In the genomic region with DNA sequence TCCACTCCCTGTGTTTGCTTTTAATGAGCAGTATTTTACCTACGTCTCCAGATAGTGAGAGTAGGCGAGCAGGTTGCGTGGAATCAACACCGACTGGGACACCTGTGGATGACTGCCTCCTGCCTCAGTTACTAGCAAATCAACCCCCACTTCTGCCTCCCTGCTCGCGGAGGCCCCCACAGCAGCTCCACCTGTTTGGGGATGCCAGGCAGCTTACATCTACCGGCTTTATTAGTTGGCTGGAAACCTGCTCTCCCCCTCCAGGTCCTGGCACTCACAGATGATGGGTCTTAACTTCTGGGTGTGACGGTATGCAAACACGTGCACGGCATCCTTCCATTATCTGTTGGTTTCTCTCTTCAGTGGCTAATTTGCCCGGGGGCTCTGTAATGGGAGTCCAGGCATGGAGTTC, we compare ENCODE assay signal across 21 cellular contexts.
DNase-seq lines count a peak whose midpoint lies in the region; ATAC-seq and TF ChIP-seq lines count a peak whose summit lies in the region.
"Had no signal": no experiment of that assay in that cellular context is flagged by ENCODE, and none has a peak within 500 bp of the region (broad histone marks: within the 10 kb centered on the region; RNA-seq: fewer than 3 reads in every experiment).

No MANE protein-coding gene starts in this region.

- H2AFZ ChIP-seq in mammary epithelial cell (ENCODE audit: low read depth, low read length) (peak overlapping the region; percentile 17), Karpas-422 (ENCODE audit: low read length) (no peak overlapping the region)

- H3K36me3 ChIP-seq in left ventricle myocardium inferior (no peaks in the 10 kb centered on the region), heart right ventricle (no peaks in the 10 kb centered on the region), mammary epithelial cell (ENCODE audit: insufficient read depth, low read length) (no peaks in the 10 kb centered on the region), right lobe of liver (no peaks in the 10 kb centered on the region), Karpas-422 (ENCODE audit: insufficient read depth, low read length) (no peaks in the 10 kb centered on the region)
- H3K36me3 ChIP-seq: esophagus muscularis mucosa, stomach, uterus, WERI-Rb-1 had no signal

- in situ Hi-C loops in mammary epithelial cell (cut with MboI; ENCODE audit: low sequenced_read_pairs in 2 of 2) = loop anchor here in 1 of 2 donors (10.0 kb wide), 1 partner anchor 316 kb away; no protein-coding TSS in a partner anchor

- H3K9me3 Mint-ChIP-seq in activated CD8-positive, alpha-beta memory T cell treated with anti-CD3 and anti-CD28 coated beads, Interleukin-2, amount 10 ng/mL, durations not matched to agents 7 days and 5 days (ENCODE audit: low read depth) = no peaks in the 10 kb centered on the region
- H3K9me3 Mint-ChIP-seq: activated CD4-positive, alpha-beta memory T cell treated with anti-CD3 and anti-CD28 coated beads, Interleukin-2, amount 10 ng/mL, durations not matched to agents 7 days and 5 days; activated naive CD4-positive, alpha-beta T cell treated with anti-CD3 and anti-CD28 coated beads, Interleukin-2, amount 50 U/mL, for 72 hours; activated T-cell treated with anti-CD3 and anti-CD28 coated beads, Interleukin-2, amount 50 U/mL, for 4 hours; CD4-positive, alpha-beta T cell had no signal

- no peak for TF ChIP-seq CTCF in left ventricle myocardium inferior (IDR thresholded peaks at IDR 0.05; ENCODE audit: borderline replicate concordance)
- no peak for TF ChIP-seq CTCF in heart right ventricle (IDR thresholded peaks at IDR 0.05)
- no peak for TF ChIP-seq CTCF in mammary epithelial cell (conservative IDR thresholded peaks at IDR 0.05 in 1 of 2, IDR thresholded peaks at IDR 0.05 in 1 of 2; ENCODE audit: extremely low read depth in 1 of 2, insufficient read depth in 1 of 2, low read depth in 1 of 2, low read length in 2 of 2)
- no peak for TF ChIP-seq CTCF in right lobe of liver (IDR thresholded peaks at IDR 0.05)

- H3K27me3 Mint-ChIP-seq in activated CD8-positive, alpha-beta memory T cell treated with anti-CD3 and anti-CD28 coated beads, Interleukin-2, amount 10 ng/mL, durations not matched to agents 7 days and 5 days = peaks cover 17% of the 10 kb centered on the region

- no peaks in the 10 kb centered on the region for H3K9me3 ChIP-seq in left ventricle myocardium inferior (replicated peaks)
- no peaks in the 10 kb centered on the region for H3K9me3 ChIP-seq in heart right ventricle
- H3K9me3 ChIP-seq in mammary epithelial cell (replicated peaks; ENCODE audit: insufficient read depth, low read length) = no peaks in the 10 kb centered on the region
- no peaks in the 10 kb centered on the region for H3K9me3 ChIP-seq in right lobe of liver
- no peaks in the 10 kb centered on the region for H3K9me3 ChIP-seq in Karpas-422 (ENCODE audit: low read length)
- H3K9me3 ChIP-seq: esophagus muscularis mucosa, stomach, uterus had no signal

- ATAC-seq in heart right ventricle (no peak), right lobe of liver (peak; percentile 21 to 47 (median 30))
- no peak for ATAC-seq in stimulated activated naive CD8-positive, alpha-beta T cell treated with anti-CD3 and anti-CD28 coated beads, Interleukin-15, Interleukin-2, amounts not matched to agents 100 U/mL and 50 U/mL, for 24 hours
- no peak for ATAC-seq in activated CD8-positive, alpha-beta memory T cell treated with anti-CD3 and anti-CD28 coated beads, Interleukin-2, amount 10 ng/mL, durations not matched to agents 7 days and 5 days
- ATAC-seq: activated naive CD4-positive, alpha-beta T cell treated with anti-CD3 and anti-CD28 coated beads, Interleukin-2, amount 50 U/mL, for 72 hours; activated T-cell treated with anti-CD3 and anti-CD28 coated beads, Interleukin-2, amount 50 U/mL, for 4 hours had no signal

- no peaks in the 10 kb centered on the region for H3K36me3 Mint-ChIP-seq in activated CD8-positive, alpha-beta memory T cell treated with anti-CD3 and anti-CD28 coated beads, Interleukin-2, amount 10 ng/mL, durations not matched to agents 7 days and 5 days
- H3K36me3 Mint-ChIP-seq: activated naive CD4-positive, alpha-beta T cell treated with anti-CD3 and anti-CD28 coated beads, Interleukin-2, amount 50 U/mL, for 72 hours had no signal

- H3K9ac ChIP-seq in mammary epithelial cell (ENCODE audit: insufficient read depth, low read length) (no peak overlapping the region), Karpas-422 (ENCODE audit: low read length) (no peak overlapping the region)

- no peak overlapping the region for H3K27ac ChIP-seq in left ventricle myocardium inferior (replicated peaks)
- H3K27ac ChIP-seq in heart right ventricle = no peak overlapping the region
- no peak overlapping the region for H3K27ac ChIP-seq in mammary epithelial cell (ENCODE audit: insufficient read depth, low read depth, low read length)
- H3K27ac ChIP-seq in right lobe of liver = no peak overlapping the region
- no peak overlapping the region for H3K27ac ChIP-seq in Karpas-422 (ENCODE audit: low read length)
- H3K27ac ChIP-seq: RWPE1, stomach, uterus, WERI-Rb-1 had no signal

- no TSS peak for BruUV-seq in mammary epithelial cell (replicated peaks; lab: Mats Ljungman, UMichigan)

- DNase-seq in left ventricle myocardium inferior (no peak), heart right ventricle (no peak), mammary epithelial cell (no peak), right lobe of liver (no peak), Karpas-422 (no peak)
- no peak for DNase-seq in activated CD4-positive, alpha-beta T cell treated with anti-CD3 and anti-CD28 coated beads, Interleukin-2, amount 50 U/mL, for 4 hours
- DNase-seq in stimulated activated naive CD8-positive, alpha-beta T cell treated with anti-CD3 and anti-CD28 coated beads, Interleukin-15, Interleukin-2, amounts not matched to agents 100 U/mL and 50 U/mL, for 24 hours = no peak
- DNase-seq in activated CD8-positive, alpha-beta memory T cell treated with anti-CD3 and anti-CD28 coated beads, Interleukin-2, amount 10 ng/mL, durations not matched to agents 7 days and 5 days = no peak
- DNase-seq: activated CD4-positive, alpha-beta memory T cell treated with anti-CD3 and anti-CD28 coated beads, Interleukin-2, amount 10 ng/mL, durations not matched to agents 7 days and 5 days; activated T-cell treated with anti-CD3 and anti-CD28 coated beads, Interleukin-2, amount 50 U/mL, for 4 hours; CD4-positive, alpha-beta T cell; DND-41; midbrain; retina; stimulated activated CD4-positive, alpha-beta T cell treated with anti-CD3 and anti-CD28 coated beads, Interleukin-1b, Interleukin-23, amount 100 ng/mL, for 48 hours; stomach; uterus; WERI-Rb-1 had no signal

- H3K9me2 ChIP-seq in Karpas-422 (replicated peaks; ENCODE audit: insufficient read depth, low read length) = no peaks in the 10 kb centered on the region

- peak overlapping the region; percentile 19 for H3K4me3 ChIP-seq in left ventricle myocardium inferior
- peak overlapping the region in 3 of 10 donors; percentile 13 to 17 (median 13) for H3K4me3 ChIP-seq in heart right ventricle
- no peak overlapping the region for H3K4me3 ChIP-seq in mammary epithelial cell (replicated peaks in 1 of 3; ENCODE audit: insufficient read depth in 1 of 3, low read depth in 2 of 3, low read length in 3 of 3)
- H3K4me3 ChIP-seq in right lobe of liver = no peak overlapping the region
- no peak overlapping the region for H3K4me3 ChIP-seq in Karpas-422 (ENCODE audit: low read length)
- H3K4me3 ChIP-seq: uterus had no signal

- H3K79me2 ChIP-seq in mammary epithelial cell (ENCODE audit: insufficient read depth, low read length) (no peaks in the 10 kb centered on the region), Karpas-422 (ENCODE audit: low read length) (no peaks in the 10 kb centered on the region)

- WGBS in heart right ventricle, 2 donors = 41 to 54% methylated on average over 11 of the region's 11 CpGs
- WGBS in mammary epithelial cell (ENCODE audit: low coverage, missing lambda C conversion rate) = 54% methylated on average over 11 of the region's 11 CpGs
- 29% methylated on average over 5 of the region's 11 CpGs for WGBS in right lobe of liver (ENCODE audit: insufficient coverage, low coverage, low lambda C conversion rate, missing lambda C conversion rate)

- no peak overlapping the region for H3K27ac Mint-ChIP-seq in activated CD8-positive, alpha-beta memory T cell treated with anti-CD3 and anti-CD28 coated beads, Interleukin-2, amount 10 ng/mL, durations not matched to agents 7 days and 5 days
- H3K27ac Mint-ChIP-seq: activated CD4-positive, alpha-beta memory T cell treated with anti-CD3 and anti-CD28 coated beads, Interleukin-2, amount 10 ng/mL, durations not matched to agents 7 days and 5 days; activated naive CD4-positive, alpha-beta T cell treated with anti-CD3 and anti-CD28 coated beads, Interleukin-2, amount 50 U/mL, for 72 hours; CD4-positive, alpha-beta T cell had no signal

- H4K20me1 ChIP-seq in mammary epithelial cell (ENCODE audit: insufficient read depth, low read length) (no peaks in the 10 kb centered on the region), Karpas-422 (ENCODE audit: insufficient read depth, low read depth, low read length) (no peaks in the 10 kb centered on the region)

- dilution Hi-C loops in mammary epithelial cell (cut with HindIII; ENCODE audit: low sequenced_read_pairs) = no loop called here

- H3K4me1 ChIP-seq in left ventricle myocardium inferior (no peaks in the 10 kb centered on the region), heart right ventricle (peaks cover 0 to 8% (median 0%) of the 10 kb centered on the region in 9 donors), mammary epithelial cell (ENCODE audit: insufficient read depth, low read length) (no peaks in the 10 kb centered on the region), right lobe of liver (no peaks in the 10 kb centered on the region), Karpas-422 (ENCODE audit: low read length) (no peaks in the 10 kb centered on the region)
- H3K4me1 ChIP-seq: uterus had no signal

- H3K4me1 Mint-ChIP-seq in activated CD8-positive, alpha-beta memory T cell treated with anti-CD3 and anti-CD28 coated beads, Interleukin-2, amount 10 ng/mL, durations not matched to agents 7 days and 5 days = no peaks in the 10 kb centered on the region
- H3K4me1 Mint-ChIP-seq: activated CD4-positive, alpha-beta memory T cell treated with anti-CD3 and anti-CD28 coated beads, Interleukin-2, amount 10 ng/mL, durations not matched to agents 7 days and 5 days had no signal

- H3K27me3 ChIP-seq in left ventricle myocardium inferior (ENCODE audit: low read depth) (peaks cover 72% of the 10 kb centered on the region), heart right ventricle (peaks cover 0 to 23% (median 9%) of the 10 kb centered on the region in 7 donors), mammary epithelial cell (ENCODE audit: insufficient read depth, low read length) (no peaks in the 10 kb centered on the region), right lobe of liver (no peaks in the 10 kb centered on the region), Karpas-422 (ENCODE audit: low read length) (no peaks in the 10 kb centered on the region)
- H3K27me3 ChIP-seq: esophagus muscularis mucosa, uterus had no signal

- CTCF ChIA-PET in mammary epithelial cell (lab: Charles Lee; ENCODE audit: low non-redundant PET) = no interaction called here
- CTCF ChIA-PET in activated CD8-positive, alpha-beta memory T cell treated with anti-CD3 and anti-CD28 coated beads, Interleukin-2, amount 10 ng/mL, durations not matched to agents 7 days and 5 days (lab: Charles Lee) = no interaction called here

- intact Hi-C loops in left ventricle myocardium inferior (cut with micrococcal nuclease) = loop anchor here (10.0 kb wide), 1 partner anchor 316 kb away; no protein-coding TSS in a partner anchor
- intact Hi-C loops in heart right ventricle (cut with DNase I) = loop anchor here in 2 of 10 donors (10.0 kb wide), 2 partner anchors 186 to 316 kb away; no protein-coding TSS in a partner anchor
- intact Hi-C loops in mammary epithelial cell (cut with micrococcal nuclease) = no loop called here
- intact Hi-C loops in right lobe of liver (cut with DNase I) = loop anchor here (10.0 kb wide), 2 partner anchors 326 to 634 kb away; no protein-coding TSS in a partner anchor

- H3K4me3 Mint-ChIP-seq in activated CD8-positive, alpha-beta memory T cell treated with anti-CD3 and anti-CD28 coated beads, Interleukin-2, amount 10 ng/mL, durations not matched to agents 7 days and 5 days = no peak overlapping the region
- H3K4me3 Mint-ChIP-seq: activated CD4-positive, alpha-beta memory T cell treated with anti-CD3 and anti-CD28 coated beads, Interleukin-2, amount 10 ng/mL, durations not matched to agents 7 days and 5 days; activated T-cell treated with anti-CD3 and anti-CD28 coated beads, Interleukin-2, amount 50 U/mL, for 4 hours; CD4-positive, alpha-beta T cell had no signal

- H3K4me2 ChIP-seq in mammary epithelial cell (ENCODE audit: insufficient read depth, low read depth, low read length) = no peak overlapping the region
- no peak overlapping the region for H3K4me2 ChIP-seq in Karpas-422 (ENCODE audit: low read depth, low read length, poor library complexity, severe bottlenecking)

- no peak for TF ChIP-seq POLR2A in right lobe of liver (IDR thresholded peaks at IDR 0.05)

Comparison
In these comparisons a context has a peak if more than half of its experiments do, and no peak if none do; other contexts are left out.
1. ATAC-seq: peak in right lobe of liver (4 of 4); none in heart right ventricle (0 of 8), stimulated activated naive CD8-positive, alpha-beta T cell treated with anti-CD3 and anti-CD28 coated beads, Interleukin-15, Interleukin-2, amounts not matched to agents 100 U/mL and 50 U/mL, for 24 hours (single experiment) and activated CD8-positive, alpha-beta memory T cell treated with anti-CD3 and anti-CD28 coated beads, Interleukin-2, amount 10 ng/mL, durations not matched to agents 7 days and 5 days (single experiment).